Comparison of ENCODE assay signal across 10 cellular contexts in the genomic region with DNA sequence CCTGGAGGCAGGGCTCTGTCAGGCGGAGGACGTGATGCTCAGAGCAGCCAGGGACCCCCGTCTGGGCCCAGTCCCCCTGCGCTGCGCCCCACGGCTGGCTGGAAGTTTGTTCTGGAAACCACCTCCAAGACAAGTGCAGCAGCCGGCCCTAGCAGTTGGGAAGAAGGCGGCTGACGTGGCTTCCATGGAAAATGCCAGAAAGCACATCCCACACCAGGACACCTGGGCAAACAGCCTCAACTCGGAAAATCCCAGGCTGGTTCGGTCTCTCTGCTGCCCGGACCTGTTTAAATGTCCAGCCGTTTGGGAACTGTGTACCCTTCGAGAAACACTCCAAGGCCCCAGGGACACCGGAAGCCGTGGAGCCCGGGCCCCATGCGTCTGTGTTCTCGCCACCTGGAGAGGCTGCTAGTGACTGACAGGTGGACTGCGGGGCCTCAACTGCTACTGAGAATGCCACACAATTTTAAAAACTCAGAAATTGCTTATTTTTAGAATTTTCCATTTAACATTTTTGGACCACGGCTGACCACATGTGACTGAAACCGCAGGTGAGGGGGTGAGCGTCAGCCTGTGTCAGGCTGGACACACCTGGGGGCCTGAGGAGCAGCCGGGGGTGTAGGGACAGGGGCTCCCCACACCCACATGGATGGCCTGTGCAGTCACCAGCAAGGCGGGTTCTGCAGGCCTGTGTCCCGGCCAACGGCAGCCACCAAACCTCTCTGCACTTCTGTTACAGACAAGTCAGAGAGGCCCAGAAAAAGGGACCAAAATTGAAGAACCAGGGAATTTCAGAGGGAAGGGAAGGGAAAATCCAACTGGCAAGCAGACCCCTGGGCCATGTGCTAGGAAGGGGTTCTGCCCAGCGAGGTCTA. TPM values are rescaled to one million over a fixed set of nuclear protein-coding genes. Genes with fewer than 3 reads are reported as not detected.
DNase-seq lines count a peak whose midpoint lies in the region; TF ChIP-seq lines count a peak whose summit lies in the region.
"Had no signal": no experiment of that assay in that cellular context is flagged by ENCODE, and none has a peak within 500 bp of the region (broad histone marks: within the 10 kb centered on the region; RNA-seq: fewer than 3 reads in every experiment).

No MANE protein-coding gene starts in this region.

- no peak for TF ChIP-seq CTCF in GM10248 (IDR thresholded peaks at IDR 0.05; ENCODE audit: control extremely low read depth, extremely low read depth, low read depth, missing control alignments)
- TF ChIP-seq CTCF in RWPE1 (conservative IDR thresholded peaks at IDR 0.05; ENCODE audit: low read depth) = no peak
- TF ChIP-seq CTCF in left ventricle myocardium inferior (IDR thresholded peaks at IDR 0.05; ENCODE audit: borderline replicate concordance) = no peak
- TF ChIP-seq CTCF in sigmoid colon (IDR thresholded peaks at IDR 0.05) = no peak
- no peak for TF ChIP-seq CTCF in Calu3 (IDR thresholded peaks at IDR 0.05; ENCODE audit: unreplicated experiment)

- H3K4me3 ChIP-seq in left ventricle myocardium inferior (no peak overlapping the region), sigmoid colon (no peak overlapping the region)

- H3K4me1 Mint-ChIP-seq in Calu3 (ENCODE audit: low read depth, unreplicated experiment) = no peaks in the 10 kb centered on the region

- H3K9me3 Mint-ChIP-seq in Calu3 (ENCODE audit: low read depth, unreplicated experiment) = no peaks in the 10 kb centered on the region

- H3K36me3 ChIP-seq in left ventricle myocardium inferior (no peaks in the 10 kb centered on the region), sigmoid colon (no peaks in the 10 kb centered on the region)

- POLR2A ChIA-PET in GM10248 (lab: Yijun Ruan, JAX) (no interaction called here), RWPE1 (lab: Yijun Ruan, JAX; ENCODE audit: low non-redundant PET) (no interaction called here)

- CTCF ChIA-PET in GM10248 (lab: Yijun Ruan, JAX) (no interaction called here), RWPE1 (lab: Yijun Ruan, JAX) (no interaction called here), Calu3 (lab: Charles Lee) (no interaction called here)

- no TSS peak for BruUV-seq in Calu3 (replicated peaks; lab: Mats Ljungman, UMichigan)

- H3K27me3 ChIP-seq in left ventricle myocardium inferior (ENCODE audit: low read depth) (no peaks in the 10 kb centered on the region), sigmoid colon (no peaks in the 10 kb centered on the region)

- peak; percentile 69 for DNase-seq in GM10248 (ENCODE audit: extremely low spot score)
- no peak for DNase-seq in RWPE1 (ENCODE audit: low spot score)
- no peak for DNase-seq in left ventricle myocardium inferior
- DNase-seq in sigmoid colon = peak; percentile 67
- DNase-seq in COLO829 (ENCODE audit: low spot score) = no peak
- no peak for DNase-seq in superior temporal gyrus (ENCODE audit: extremely low spot score)
- no peak for DNase-seq in Calu3
- no peak for DNase-seq in NCI-H1105 (lab: John Stamatoyannopoulos, UW)
- DNase-seq: NCI-H2081 had no signal

- H3K9me3 ChIP-seq in left ventricle myocardium inferior (replicated peaks) = no peaks in the 10 kb centered on the region
- H3K9me3 ChIP-seq in sigmoid colon = no peaks in the 10 kb centered on the region

- 79% methylated on average over 28 of the region's 28 CpGs for WGBS in sigmoid colon, 2 donors

- H3K4me3 Mint-ChIP-seq in Calu3 (ENCODE audit: low read depth, unreplicated experiment) = no peak overlapping the region

- no peak overlapping the region for H3K27ac Mint-ChIP-seq in Calu3 (ENCODE audit: unreplicated experiment)

- no peak for TF ChIP-seq EP300 in sigmoid colon (IDR thresholded peaks at IDR 0.05)

- TF ChIP-seq POLR2A in sigmoid colon (IDR thresholded peaks at IDR 0.05) = no peak

- H3K4me1 ChIP-seq in left ventricle myocardium inferior (peaks cover 38% of the 10 kb centered on the region), sigmoid colon (peaks cover 0 to 52% (median 46%) of the 10 kb centered on the region in 4 donors)

- intact Hi-C loops in left ventricle myocardium inferior (cut with micrococcal nuclease) (no loop called here), sigmoid colon (cut with DNase I) (no loop called here), Calu3 (cut with micrococcal nuclease; ENCODE audit: unreplicated experiment) (no loop called here)

- no peaks in the 10 kb centered on the region for H3K27me3 Mint-ChIP-seq in Calu3 (ENCODE audit: unreplicated experiment)

- H3K27ac ChIP-seq in RWPE1 = peak overlapping the region; percentile 62
- H3K27ac ChIP-seq in left ventricle myocardium inferior (replicated peaks) = peak overlapping the region; percentile 73
- H3K27ac ChIP-seq in sigmoid colon = peak overlapping the region; percentile 63 to 83 (median 71)
- H3K27ac ChIP-seq: epithelial cell of prostate had no signal

- no peaks in the 10 kb centered on the region for H3K36me3 Mint-ChIP-seq in Calu3 (ENCODE audit: insufficient read depth, unreplicated experiment)

RNA-seq across cellular contexts. Expression of a gene that starts 31.7 kb away (rescaled TPM):
- total RNA-seq in left ventricle myocardium inferior = 9.5 TPM
- 10 to 100 TPM; 15.0 to 22.4 (median 17.8) TPM for total RNA-seq in sigmoid colon
- polyA plus RNA-seq in sigmoid colon = 10 to 100 TPM in 1 of 3 donors, 1 to 10 TPM in 2; 4.2 to 16.9 (median 5.4) TPM
- 0.26 and 0.49 TPM in 2 replicates for total RNA-seq in Calu3 (2022)

Comparison
In these comparisons a context has a peak if more than half of its experiments do, and no peak if none do; other contexts are left out.
1. DNase-seq: peak in GM10248 (single experiment) and sigmoid colon (single experiment); none in RWPE1 (single experiment), left ventricle myocardium inferior (single experiment), COLO829 (single experiment), superior temporal gyrus (single experiment), Calu3 (single experiment) and NCI-H1105 (single experiment).
2. Peak in every context shown above with its lines, with median percentiles within 50 percentile points of each other: H3K27ac ChIP-seq.